In the genomic region with DNA sequence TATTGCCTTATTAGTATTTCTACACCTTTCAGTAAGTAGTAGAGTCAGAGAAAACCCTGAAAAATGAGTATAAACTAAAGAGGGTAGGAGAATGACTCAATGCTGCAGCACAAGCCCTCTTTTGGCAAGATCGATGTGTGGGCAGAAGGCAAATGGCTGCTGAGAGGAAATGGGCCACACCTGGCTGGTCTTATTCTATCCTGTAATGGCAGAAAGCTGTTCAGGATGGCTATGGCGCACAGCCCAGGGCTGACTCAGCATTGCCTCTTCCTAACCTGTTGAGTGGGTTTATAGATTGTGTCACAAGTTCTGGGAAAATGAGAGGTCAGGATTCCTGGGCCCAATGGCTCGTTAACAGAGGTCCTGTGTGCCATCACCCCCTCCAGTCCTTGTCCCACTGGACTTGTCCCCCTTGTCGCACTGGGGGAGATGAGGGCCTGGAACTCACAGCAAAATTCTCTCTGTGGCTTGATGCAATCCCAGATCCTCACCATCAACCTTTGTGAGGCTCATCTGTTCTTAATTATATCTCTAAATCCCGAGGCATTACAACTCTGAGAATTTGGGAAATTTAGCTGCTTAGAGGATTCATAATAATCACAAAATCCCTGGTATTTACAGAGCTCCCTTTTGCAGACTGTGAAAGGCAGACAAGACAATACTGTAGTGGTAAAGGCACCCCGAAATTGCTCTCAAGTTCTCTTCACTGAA, we compare ENCODE assay signal across 17 cellular contexts. TPM values are rescaled to one million over a fixed set of nuclear protein-coding genes. Genes with fewer than 3 reads are reported as not detected.
DNase-seq lines count a peak whose midpoint lies in the region; ATAC-seq lines count a peak whose summit lies in the region.
"Had no signal": no experiment of that assay in that cellular context is flagged by ENCODE, and none has a peak within 500 bp of the region (broad histone marks: within the 10 kb centered on the region; RNA-seq: fewer than 3 reads in every experiment).

No MANE protein-coding gene starts in this region.

- H3K9ac ChIP-seq in GM23248 = peak overlapping the region; percentile 32; the same call in 1 of the 2 replicates

- no peaks in the 10 kb centered on the region for H3K27me3 ChIP-seq in GM23248 (replicated peaks; ENCODE audit: insufficient read depth)

- 11 to 12% methylated on average over 6 of the region's 6 CpGs for WGBS in GM23248 (ENCODE audit: low coverage in 1 of 2, low lambda C conversion rate in 2 of 2, missing lambda C conversion rate in 2 of 2), 2 experiments

- H2AFZ ChIP-seq in GM23248 = no peak overlapping the region

- H3K4me1 ChIP-seq in GM23248 (ENCODE audit: insufficient read depth) = peaks cover 44% of the 10 kb centered on the region

- intact Hi-C loops in Right ventricle myocardium superior (cut with DNase I) = loop anchor here (5.0 kb wide), 1 partner anchor 235 kb away; no protein-coding TSS in a partner anchor

- H3K9me2 ChIP-seq in GM23248 (ENCODE audit: insufficient read depth) = no peaks in the 10 kb centered on the region

- peaks cover 46% of the 10 kb centered on the region for H3F3A ChIP-seq in GM23248 (ENCODE audit: insufficient read depth)

- no peaks in the 10 kb centered on the region for H4K20me1 ChIP-seq in GM23248 (ENCODE audit: insufficient read depth)

- H3K79me2 ChIP-seq in GM23248 (ENCODE audit: insufficient read depth) = no peaks in the 10 kb centered on the region

- no peaks in the 10 kb centered on the region for H3K9me3 ChIP-seq in GM23248 (ENCODE audit: low read depth)

- no peak overlapping the region for H3K4me3 ChIP-seq in GM23248

- no peaks in the 10 kb centered on the region for H3K36me3 ChIP-seq in GM23248 (ENCODE audit: low read depth)
- H3K36me3 ChIP-seq: WERI-Rb-1 had no signal

- ATAC-seq in Right ventricle myocardium superior (ENCODE audit: poor library complexity) (peak; percentile 56), GM19324 (IDR thresholded peaks at IDR 0.05; ENCODE audit: low FRiP score, unreplicated experiment) (no peak)
- ATAC-seq: activated naive CD4-positive, alpha-beta T cell treated with anti-CD3 and anti-CD28 coated beads, Interleukin-2, amount 50 U/mL, for 72 hours; natural killer cell had no signal

- peak overlapping the region; percentile 58 for H3K4me2 ChIP-seq in GM23248 (ENCODE audit: unreplicated experiment)

- peak overlapping the region; percentile 79 for H3K27ac ChIP-seq in GM23248
- H3K27ac ChIP-seq: WERI-Rb-1 had no signal

- in situ Hi-C loops in GM23248 (cut with MboI) = no loop called here

- peak; percentile 98 for DNase-seq in GM23248
- peak; percentile 29 for DNase-seq in T1000 (lab: John Stamatoyannopoulos, UW)
- DNase-seq in Right ventricle myocardium superior = no peak
- DNase-seq in stromal cell of bone marrow (ENCODE audit: low read depth) = peak; percentile 65
- DNase-seq in NCI-H1694 (lab: John Stamatoyannopoulos, UW) = no peak
- DNase-seq in AML-193 (lab: John Stamatoyannopoulos, UW) = no peak
- DNase-seq: cerebellar nuclear complex; COR-L47; natural killer cell; retina; stimulated activated CD4-positive, alpha-beta T cell treated with anti-CD3 and anti-CD28 coated beads, Interleukin-2, amount 100 ng/mL, for 24 hours; WERI-Rb-1 had no signal

RNA-seq across cellular contexts. Expression of gene HMGB4, which starts 13.2 kb away (rescaled TPM):
- total RNA-seq in GM23248 (2014; rRNA removed; shearing (Covaris generic)) = not detected in 2 replicates
- not detected in 2 replicates for polyA plus RNA-seq in GM23248 (2016; fragmentation: Nextera tagmentation; extraction: Ambion mirVana)
- total RNA-seq in Right ventricle myocardium superior = not detected
- total RNA-seq: activated naive CD4-positive, alpha-beta T cell treated with anti-CD3 and anti-CD28 coated beads, Interleukin-2, amount 50 U/mL, for 72 hours; endothelial cell of umbilical vein; liver; natural killer cell; urinary bladder had no signal
- polyA plus RNA-seq: endothelial cell of umbilical vein, liver, urinary bladder had no signal

Comparison
In these comparisons a context has a peak if more than half of its experiments do, and no peak if none do; other contexts are left out.
1. DNase-seq: peak in GM23248 (single experiment), T1000 (single experiment) and stromal cell of bone marrow (single experiment); none in Right ventricle myocardium superior (single experiment), NCI-H1694 (single experiment) and AML-193 (0 of 2).